In the genomic region with DNA sequence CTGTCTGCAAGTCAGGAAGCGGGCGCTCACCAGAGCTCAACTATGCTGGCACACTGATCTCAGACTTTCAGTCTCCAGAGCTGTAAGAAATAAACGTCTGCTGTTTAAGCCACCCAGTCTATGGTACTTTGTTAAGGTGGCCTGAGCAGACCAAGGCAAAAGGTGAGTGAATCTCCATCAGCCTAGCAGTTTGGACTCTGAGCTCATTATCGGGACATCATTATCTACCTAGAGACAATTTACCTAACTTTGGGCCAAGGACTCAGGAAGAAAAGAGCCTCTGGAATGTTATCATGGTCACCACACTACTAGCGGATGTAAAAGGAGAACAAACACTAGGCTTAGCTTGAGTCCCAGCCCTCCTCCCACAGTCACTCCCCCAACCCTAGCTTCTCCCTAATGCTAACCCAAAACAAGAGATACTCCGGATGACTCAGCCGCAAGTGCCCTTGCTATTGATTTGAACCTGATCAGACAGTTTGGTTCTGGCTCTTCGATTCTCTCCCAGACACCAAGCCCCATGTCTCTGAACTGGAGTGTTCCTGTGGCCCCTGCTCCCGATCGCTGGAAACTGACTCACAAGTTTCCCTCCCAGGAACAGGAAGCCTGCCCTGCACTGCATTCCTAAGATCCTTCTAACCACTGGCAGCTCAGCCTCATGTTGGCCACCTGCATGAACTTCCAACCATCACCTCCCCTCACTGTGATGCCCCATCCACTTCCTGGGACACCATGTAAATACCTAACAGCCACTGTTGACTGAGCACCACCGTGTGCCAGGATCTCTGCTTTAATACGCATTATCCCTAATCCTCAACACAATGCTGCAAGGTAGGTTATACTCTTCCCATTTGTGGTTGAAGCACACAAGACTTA, we compare ENCODE assay signal across 11 cellular contexts.
DNase-seq lines count a peak whose midpoint lies in the region; ATAC-seq and TF ChIP-seq lines count a peak whose summit lies in the region.
"Had no signal": no experiment of that assay in that cellular context is flagged by ENCODE, and none has a peak within 500 bp of the region (broad histone marks: within the 10 kb centered on the region; RNA-seq: fewer than 3 reads in every experiment).

No MANE protein-coding gene starts in this region.

- H3K27ac Mint-ChIP-seq in nephron progenitor cell = peak overlapping the region; percentile 44

- peak overlapping the region; percentile 21 for H3K4me3 ChIP-seq in coronary artery

- H3K4me1 Mint-ChIP-seq in nephron progenitor cell = peaks cover 25% of the 10 kb centered on the region

- ATAC-seq in HG03565 (IDR thresholded peaks at IDR 0.05; ENCODE audit: unreplicated experiment) (no peak), HG03439 (IDR thresholded peaks at IDR 0.05; ENCODE audit: unreplicated experiment) (no peak)
- ATAC-seq: stimulated activated naive CD8-positive, alpha-beta T cell treated with anti-CD3 and anti-CD28 coated beads, Interleukin-15, Interleukin-2, amounts not matched to agents 100 U/mL and 50 U/mL, for 24 hours had no signal

- peak overlapping the region; percentile 75 to 87 for H3K27ac ChIP-seq in coronary artery
- H3K27ac ChIP-seq: WERI-Rb-1 had no signal

- peak; percentile 25 for DNase-seq in CMK (ENCODE audit: low read depth)
- DNase-seq in MV-4-11 (lab: John Stamatoyannopoulos, UW) = peak; percentile 54
- DNase-seq in coronary artery (ENCODE audit: low spot score) = no peak
- no peak for DNase-seq in nephron progenitor cell
- no peak for DNase-seq in stimulated activated CD8-positive, alpha-beta memory T cell treated with anti-CD3 and anti-CD28 coated beads, Interleukin-4, amount 100 ng/mL, for 48 hours
- DNase-seq in GDM1 (lab: John Stamatoyannopoulos, UW) = no peak
- DNase-seq: retina; stimulated activated naive CD8-positive, alpha-beta T cell treated with anti-CD3 and anti-CD28 coated beads, Interleukin-15, Interleukin-2, amounts not matched to agents 100 U/mL and 50 U/mL, for 24 hours; WERI-Rb-1 had no signal

- no peak for TF ChIP-seq CTCF in coronary artery (IDR thresholded peaks at IDR 0.05)
- TF ChIP-seq CTCF in nephron progenitor cell (IDR thresholded peaks at IDR 0.05) = no peak

- no peak overlapping the region for H3K4me3 Mint-ChIP-seq in nephron progenitor cell

- no peaks in the 10 kb centered on the region for H3K27me3 Mint-ChIP-seq in nephron progenitor cell (ENCODE audit: low read depth, poor library complexity)

- peaks cover 71% of the 10 kb centered on the region for H3K36me3 Mint-ChIP-seq in nephron progenitor cell (ENCODE audit: low read depth)

- H3K9me3 Mint-ChIP-seq in nephron progenitor cell = peaks cover 10% of the 10 kb centered on the region

Comparison
In these comparisons a context has a peak if more than half of its experiments do, and no peak if none do; other contexts are left out.
1. DNase-seq: peak in CMK (single experiment) and MV-4-11 (single experiment); none in coronary artery (single experiment), nephron progenitor cell (single experiment), stimulated activated CD8-positive, alpha-beta memory T cell treated with anti-CD3 and anti-CD28 coated beads, Interleukin-4, amount 100 ng/mL, for 48 hours (single experiment) and GDM1 (single experiment).